1 cellular context compared by ENCODE assay signal in the genomic region with DNA sequence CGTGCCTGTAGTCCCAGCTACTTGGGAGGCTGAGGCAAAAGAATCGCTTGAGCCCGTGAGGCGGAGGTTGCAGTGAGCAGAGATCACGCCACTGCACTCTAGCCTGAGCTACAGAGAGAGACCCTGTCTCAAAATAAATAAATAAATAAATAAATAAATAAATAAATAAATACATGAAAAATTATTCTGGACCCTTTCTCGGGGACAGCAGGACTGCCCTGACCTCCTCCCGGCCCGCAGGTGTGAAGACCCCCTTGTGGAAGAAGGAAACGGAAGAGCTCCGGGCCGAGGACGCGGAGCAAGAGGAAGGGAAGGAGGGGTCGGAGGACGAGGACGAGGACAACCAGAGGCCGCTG.
TF ChIP-seq lines count a peak whose summit lies in the region.

No MANE protein-coding gene starts in this region.

TF ChIP-seq in IMR-90, 13 proteins besides CTCF, POLR2A, EP300 and RAD21:
- no peak for TF ChIP-seq NFE2L2 (IDR thresholded peaks at IDR 0.05; ENCODE audit: low read depth, low read length)
- no peak for TF ChIP-seq RFX5 (IDR thresholded peaks at IDR 0.05; ENCODE audit: low read depth, low read length)
- TF ChIP-seq CHD1 (IDR thresholded peaks at IDR 0.05; ENCODE audit: low read depth, low read length): no peak
- no peak for TF ChIP-seq RCOR1 (IDR thresholded peaks at IDR 0.05; ENCODE audit: insufficient replicate concordance, low read length)
- no peak for TF ChIP-seq MXI1 (IDR thresholded peaks at IDR 0.05; ENCODE audit: borderline replicate concordance, low read depth, low read length)
- TF ChIP-seq MAFK (IDR thresholded peaks at IDR 0.05; ENCODE audit: low read depth, low read length): no peak
- TF ChIP-seq, protein P1, sequence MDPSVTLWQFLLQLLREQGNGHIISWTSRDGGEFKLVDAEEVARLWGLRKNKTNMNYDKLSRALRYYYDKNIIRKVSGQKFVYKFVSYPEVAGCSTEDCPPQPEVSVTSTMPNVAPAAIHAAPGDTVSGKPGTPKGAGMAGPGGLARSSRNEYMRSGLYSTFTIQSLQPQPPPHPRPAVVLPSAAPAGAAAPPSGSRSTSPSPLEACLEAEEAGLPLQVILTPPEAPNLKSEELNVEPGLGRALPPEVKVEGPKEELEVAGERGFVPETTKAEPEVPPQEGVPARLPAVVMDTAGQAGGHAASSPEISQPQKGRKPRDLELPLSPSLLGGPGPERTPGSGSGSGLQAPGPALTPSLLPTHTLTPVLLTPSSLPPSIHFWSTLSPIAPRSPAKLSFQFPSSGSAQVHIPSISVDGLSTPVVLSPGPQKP (IDR thresholded peaks at IDR 0.05; ENCODE audit: borderline replicate concordance, low read depth, low read length): no peak
- TF ChIP-seq BHLHE40 (IDR thresholded peaks at IDR 0.05; ENCODE audit: low read depth, low read length): no peak
- no peak for TF ChIP-seq SMC3 (IDR thresholded peaks at IDR 0.05; ENCODE audit: low read depth, low read length)
- no peak for TF ChIP-seq FOS (IDR thresholded peaks at IDR 0.05; ENCODE audit: low read depth, low read length)
